16 cellular contexts compared by ENCODE assay signal in the genomic region with DNA sequence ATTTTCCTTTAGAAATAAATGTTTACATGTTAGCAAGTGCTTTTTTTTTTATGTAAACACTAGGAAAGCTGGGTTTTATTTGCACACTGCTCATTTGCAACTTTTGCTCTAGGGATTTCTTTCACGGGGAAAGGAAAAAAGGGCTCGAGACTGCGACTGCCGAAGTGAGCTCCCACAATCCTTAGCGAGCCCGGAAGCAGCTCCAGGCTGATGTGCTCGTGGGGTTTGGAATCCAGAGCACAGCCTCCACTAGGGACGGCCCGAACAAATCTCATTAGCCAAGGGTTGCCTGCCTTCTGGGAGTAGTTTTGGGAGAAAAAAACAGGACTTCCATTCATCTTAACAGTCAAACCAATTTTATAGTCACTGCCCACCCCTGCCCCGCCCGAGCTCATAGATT.
A peak's percentile ranks its signal among the peaks of the same experiment; 100 is the strongest.
DNase-seq lines count a peak whose midpoint lies in the region; ATAC-seq and TF ChIP-seq lines count a peak whose summit lies in the region.
"Had no signal": no experiment of that assay in that cellular context is flagged by ENCODE, and none has a peak within 500 bp of the region (broad histone marks: within the 10 kb centered on the region; RNA-seq: fewer than 3 reads in every experiment).

No MANE protein-coding gene starts in this region.

- CTCF ChIA-PET in MCF 10A (lab: Yijun Ruan, JAX): interaction anchor here (0.7 to 1.4 kb wide), 3 partner anchors 10 to 367 kb away, joined by 3 read pairs; no protein-coding TSS in a partner anchor

- no peak overlapping the region for H3K4ac ChIP-seq in neuronal stem cell (ENCODE audit: low read length)

- no peak overlapping the region for H2BK5ac ChIP-seq in neuronal stem cell (ENCODE audit: low read length)

- H3K9me3 ChIP-seq in breast epithelium: no peaks in the 10 kb centered on the region
- H3K9me3 ChIP-seq in mucosa of descending colon: no peaks in the 10 kb centered on the region
- no peaks in the 10 kb centered on the region for H3K9me3 ChIP-seq in transverse colon
- no peaks in the 10 kb centered on the region for H3K9me3 ChIP-seq in neuronal stem cell (replicated peaks in 1 of 2; ENCODE audit: control insufficient read depth in 2 of 2, insufficient read depth in 1 of 2, low read depth in 1 of 2, low read length in 2 of 2)
- H3K9me3 ChIP-seq: left lung, right lobe of liver had no signal

- BruUV-seq in MCF 10A (replicated peaks; lab: Mats Ljungman, UMichigan): no TSS peak

- no peaks in the 10 kb centered on the region for H3K27me3 ChIP-seq in breast epithelium
- no peaks in the 10 kb centered on the region for H3K27me3 ChIP-seq in brain microvascular endothelial cell (replicated peaks)
- H3K27me3 ChIP-seq in transverse colon: no peaks in the 10 kb centered on the region
- no peaks in the 10 kb centered on the region for H3K27me3 ChIP-seq in neuronal stem cell (ENCODE audit: control insufficient read depth in 3 of 3, insufficient read depth in 3 of 3, low read depth in 1 of 3, low read length in 3 of 3)
- H3K27me3 ChIP-seq: left lung, right lobe of liver had no signal

- no peak overlapping the region for H4K91ac ChIP-seq in neuronal stem cell (ENCODE audit: low read depth, low read length, poor library complexity)

- H3K9me3 Mint-ChIP-seq in MCF 10A (ENCODE audit: unreplicated experiment): no peaks in the 10 kb centered on the region
- H3K9me3 Mint-ChIP-seq: natural killer cell treated with Interleukin-12 subunit alpha and Interleukin-12 subunit beta and Interleukin-15 and Interleukin-18, amount 100 ng/mL, for 72 hours had no signal

- no peaks in the 10 kb centered on the region for H3K36me3 ChIP-seq in breast epithelium
- H3K36me3 ChIP-seq in brain microvascular endothelial cell (replicated peaks): no peaks in the 10 kb centered on the region
- H3K36me3 ChIP-seq in mucosa of descending colon (ENCODE audit: low read depth): no peaks in the 10 kb centered on the region
- no peaks in the 10 kb centered on the region for H3K36me3 ChIP-seq in transverse colon
- H3K36me3 ChIP-seq in neuronal stem cell (replicated peaks in 1 of 2; ENCODE audit: control insufficient read depth in 2 of 2, insufficient read depth in 2 of 2, low read length in 2 of 2): no peaks in the 10 kb centered on the region
- H3K36me3 ChIP-seq: left lung, right lobe of liver, WERI-Rb-1 had no signal

- ATAC-seq in mucosa of descending colon: peak; percentile 62
- no peak for ATAC-seq in HG03378 (IDR thresholded peaks at IDR 0.05; ENCODE audit: unreplicated experiment)
- ATAC-seq: left lung had no signal

- no peak overlapping the region for H3K27ac Mint-ChIP-seq in MCF 10A (ENCODE audit: low read depth, unreplicated experiment)
- H3K27ac Mint-ChIP-seq: natural killer cell treated with Interleukin-12 subunit alpha and Interleukin-12 subunit beta and Interleukin-15 and Interleukin-18, amount 100 ng/mL, for 72 hours had no signal

- 39 to 40% methylated on average over 2 to 11 of the region's 11 CpGs for WGBS in transverse colon (ENCODE audit: low coverage in 1 of 2), 2 donors
- WGBS in neuronal stem cell (ENCODE audit: extremely low coverage in 2 of 2, insufficient read length in 2 of 2, insufficient replicate concordance in 1 of 2), 2 donors: no CpG with 5 or more reads among the region's 11 CpGs

- no peak overlapping the region for H3K27ac ChIP-seq in breast epithelium
- no peak overlapping the region for H3K27ac ChIP-seq in brain microvascular endothelial cell
- H3K27ac ChIP-seq in transverse colon: no peak overlapping the region
- H3K27ac ChIP-seq in neuronal stem cell (replicated peaks; ENCODE audit: low read length): no peak overlapping the region
- H3K27ac ChIP-seq: left lung, right lobe of liver, WERI-Rb-1 had no signal

- no peaks in the 10 kb centered on the region for H3K36me3 Mint-ChIP-seq in MCF 10A (ENCODE audit: insufficient read depth, unreplicated experiment)
- H3K36me3 Mint-ChIP-seq: natural killer cell treated with Interleukin-12 subunit alpha and Interleukin-12 subunit beta and Interleukin-15 and Interleukin-18, amount 100 ng/mL, for 72 hours had no signal

- in situ Hi-C loops in brain microvascular endothelial cell (cut with HindIII; ENCODE audit: low pct_ligation_motif_present, low sequenced_read_pairs): no loop called here
- in situ Hi-C loops in transverse colon (cut with MboI; ENCODE audit: low pct_ligation_motif_present in 1 of 4, low pct_unique_long_range_greater_than_20kb in 1 of 4, low sequenced_read_pairs in 3 of 4): loop anchor here in 3 of 4 donors (25.0 kb wide), 2 partner anchors 521 to 671 kb away; no protein-coding TSS in a partner anchor

- TF ChIP-seq CTCF in breast epithelium (IDR thresholded peaks at IDR 0.05) (no peak), MCF 10A (IDR thresholded peaks at IDR 0.05; ENCODE audit: unreplicated experiment) (no peak), brain microvascular endothelial cell (IDR thresholded peaks at IDR 0.05; ENCODE audit: low read depth, low read length, missing control alignments) (no peak), mucosa of descending colon (IDR thresholded peaks at IDR 0.05) (no peak), transverse colon (IDR thresholded peaks at IDR 0.05) (no peak)

- no peaks in the 10 kb centered on the region for H3K4me1 Mint-ChIP-seq in MCF 10A (ENCODE audit: insufficient read depth, unreplicated experiment)

- H2AK5ac ChIP-seq in neuronal stem cell (ENCODE audit: low read depth, low read length): no peak overlapping the region

- intact Hi-C loops in breast epithelium (cut with DNase I; ENCODE audit: low total_unique reads) (no loop called here), MCF 10A (cut with micrococcal nuclease) (no loop called here), mucosa of descending colon (cut with DNase I, micrococcal nuclease) (no loop called here), transverse colon (cut with DNase I; ENCODE audit: low total_unique reads) (no loop called here)

- H3K9ac ChIP-seq in neuronal stem cell (ENCODE audit: low read depth, low read length, poor library complexity): no peak overlapping the region

- H3K4me3 Mint-ChIP-seq in MCF 10A (ENCODE audit: unreplicated experiment): no peak overlapping the region
- H3K4me3 Mint-ChIP-seq: natural killer cell treated with Interleukin-12 subunit alpha and Interleukin-12 subunit beta and Interleukin-15 and Interleukin-18, amount 100 ng/mL, for 72 hours had no signal

- H4K8ac ChIP-seq in neuronal stem cell (ENCODE audit: low read depth, low read length): no peak overlapping the region

- no peak for DNase-seq in breast epithelium (ENCODE audit: low spot score in 2 of 2)
- no peak for DNase-seq in MCF 10A (ENCODE audit: unreplicated experiment)
- no peak for DNase-seq in brain microvascular endothelial cell
- peak in 2 of 3 donors; percentile 31 to 47 for DNase-seq in mucosa of descending colon
- DNase-seq in transverse colon: no peak
- no peak for DNase-seq in ureter (ENCODE audit: low spot score)
- DNase-seq in neuronal stem cell (ENCODE audit: low spot score): no peak
- DNase-seq: ACHN; activated naive CD4-positive, alpha-beta T cell; DMS 273 treated with DMSO at 0.1 percent for 48 hours; hypothalamus; right lobe of liver; WERI-Rb-1 had no signal

- no peak overlapping the region for H2AFZ ChIP-seq in neuronal stem cell (ENCODE audit: low read length)

- no peak overlapping the region for H3K14ac ChIP-seq in neuronal stem cell (ENCODE audit: low read length)

- peak overlapping the region; percentile 5 to 45 (median 13) for H3K4me3 ChIP-seq in breast epithelium
- H3K4me3 ChIP-seq in brain microvascular endothelial cell (ENCODE audit: low read depth, low read length): peak overlapping the region; percentile 6
- H3K4me3 ChIP-seq in mucosa of descending colon: no peak overlapping the region
- H3K4me3 ChIP-seq in transverse colon: peak overlapping the region in 3 of 4 donors; percentile 6 to 30 (median 9)
- H3K4me3 ChIP-seq in neuronal stem cell (ENCODE audit: low read length in 2 of 2): no peak overlapping the region

- H3K18ac ChIP-seq in neuronal stem cell (ENCODE audit: low read length): no peak overlapping the region

- no peak overlapping the region for H2BK12ac ChIP-seq in neuronal stem cell (ENCODE audit: low read length)

- POLR2A ChIA-PET in MCF 10A (lab: Yijun Ruan, JAX): no interaction called here

- H3K4me2 ChIP-seq in neuronal stem cell (ENCODE audit: insufficient read depth, low read length, poor library complexity, severe bottlenecking): no peak overlapping the region

- H2BK120ac ChIP-seq in neuronal stem cell (ENCODE audit: low read depth, low read length): no peak overlapping the region

- no peaks in the 10 kb centered on the region for H3K79me1 ChIP-seq in neuronal stem cell (ENCODE audit: low read depth, low read length)

- no peaks in the 10 kb centered on the region for H3K4me1 ChIP-seq in breast epithelium
- H3K4me1 ChIP-seq in mucosa of descending colon (ENCODE audit: low read depth): no peaks in the 10 kb centered on the region
- H3K4me1 ChIP-seq in transverse colon: peaks cover 0 to under 1% (median 0%) of the 10 kb centered on the region in 4 donors
- peaks cover 5 to 9% of the 10 kb centered on the region in 2 donors for H3K4me1 ChIP-seq in neuronal stem cell (ENCODE audit: control insufficient read depth in 2 of 2, insufficient read depth in 1 of 2, low read depth in 1 of 2, low read length in 2 of 2)
- H3K4me1 ChIP-seq: left lung, right lobe of liver had no signal

- peaks cover 72% of the 10 kb centered on the region for H3K27me3 Mint-ChIP-seq in MCF 10A (ENCODE audit: insufficient read depth, unreplicated experiment)

- no peak for TF ChIP-seq POLR2A in breast epithelium (IDR thresholded peaks at IDR 0.05)
- TF ChIP-seq POLR2A in transverse colon (IDR thresholded peaks at IDR 0.05): no peak

- no peak for TF ChIP-seq EP300 in transverse colon (IDR thresholded peaks at IDR 0.05; ENCODE audit: low read depth)

- no peak overlapping the region for H3K23ac ChIP-seq in neuronal stem cell (ENCODE audit: low read depth, low read length, poor library complexity)

- H2BK15ac ChIP-seq in neuronal stem cell (ENCODE audit: low read length): no peak overlapping the region

Comparison
In these comparisons a context has a peak if more than half of its experiments do, and no peak if none do; other contexts are left out.
1. DNase-seq: peak in mucosa of descending colon (2 of 3); none in breast epithelium (0 of 2), MCF 10A (single experiment), brain microvascular endothelial cell (single experiment), transverse colon (single experiment), ureter (single experiment) and neuronal stem cell (single experiment).
2. H3K4me3 ChIP-seq: peak in breast epithelium (3 of 3), brain microvascular endothelial cell (single experiment) and transverse colon (3 of 4); none in mucosa of descending colon (single experiment) and neuronal stem cell (0 of 2).